ENCODE assay signal across 16 cellular contexts in genomic region chr10:124609698-124610097, GRCh38.
"Had no signal": no experiment of that assay in that cellular context is flagged by ENCODE, and none has a peak within 500 bp of the region (broad histone marks: within the 10 kb centered on the region; RNA-seq: fewer than 3 reads in every experiment).

No MANE protein-coding gene starts in this region.

- H3K36me3 Mint-ChIP-seq: activated naive CD8-positive, alpha-beta T cell treated with anti-CD3 and anti-CD28 coated beads, Interleukin-2, amount 10 ng/mL, durations not matched to agents 7 days and 5 days; natural killer cell had no signal

- H3K27ac ChIP-seq: colonic mucosa, epithelial cell of prostate, gastroesophageal sphincter, lower lobe of right lung, sigmoid colon, thyroid gland had no signal

- H3K4me1 ChIP-seq: colonic mucosa had no signal

- H3K27ac Mint-ChIP-seq: activated CD4-positive, alpha-beta memory T cell treated with anti-CD3 and anti-CD28 coated beads, Interleukin-2, amount 10 ng/mL, durations not matched to agents 7 days and 5 days; activated naive CD8-positive, alpha-beta T cell treated with anti-CD3 and anti-CD28 coated beads, Interleukin-2, amount 10 ng/mL, durations not matched to agents 7 days and 5 days; activated T-cell treated with anti-CD3 and anti-CD28 coated beads, Interleukin-2, amount 50 U/mL, for 72 hours had no signal

- ATAC-seq: activated T-cell treated with anti-CD3 and anti-CD28 coated beads, Interleukin-2, amount 50 U/mL, for 72 hours; gastroesophageal sphincter; lower lobe of right lung; natural killer cell had no signal

- H3K36me3 ChIP-seq: colonic mucosa, gastroesophageal sphincter, lower lobe of right lung, sigmoid colon, thyroid gland had no signal

- H3K9me3 ChIP-seq: colonic mucosa, gastroesophageal sphincter, lower lobe of right lung, sigmoid colon, thyroid gland had no signal

- DNase-seq: activated CD4-positive, alpha-beta memory T cell treated with anti-CD3 and anti-CD28 coated beads, Interleukin-2, amount 10 ng/mL, durations not matched to agents 7 days and 5 days; activated CD4-positive, alpha-beta T cell treated with anti-CD3 and anti-CD28 coated beads for 1 hour; activated gamma-delta T cell treated with Interleukin-2 at 50 U/mL for 16 hours; activated naive CD8-positive, alpha-beta T cell treated with anti-CD3 and anti-CD28 coated beads, Interleukin-2, amount 10 ng/mL, durations not matched to agents 7 days and 5 days; activated T-cell treated with anti-CD3 and anti-CD28 coated beads, Interleukin-2, amount 50 U/mL, for 72 hours; colonic mucosa; effector memory CD4-positive, alpha-beta T cell; lower lobe of right lung; natural killer cell; sigmoid colon; stimulated activated CD4-positive, alpha-beta T cell treated with anti-CD3 and anti-CD28 coated beads, Interleukin-12 subunit alpha, Interleukin-12 subunit beta, amount 100 ng/mL, for 4 hours; stimulated activated naive CD8-positive, alpha-beta T cell treated with anti-CD3 and anti-CD28 coated beads, Interleukin-15, amount 100 ng/mL, for 72 hours; SW 1271; thyroid gland had no signal

- H3K27me3 Mint-ChIP-seq: activated CD4-positive, alpha-beta memory T cell treated with anti-CD3 and anti-CD28 coated beads, Interleukin-2, amount 10 ng/mL, durations not matched to agents 7 days and 5 days; activated naive CD8-positive, alpha-beta T cell treated with anti-CD3 and anti-CD28 coated beads, Interleukin-2, amount 10 ng/mL, durations not matched to agents 7 days and 5 days; stimulated activated naive CD8-positive, alpha-beta T cell treated with anti-CD3 and anti-CD28 coated beads, Interleukin-15, amount 100 ng/mL, for 72 hours had no signal

- H3K4me3 ChIP-seq: colonic mucosa, gastroesophageal sphincter, lower lobe of right lung, sigmoid colon, thyroid gland had no signal

- H3K4me3 Mint-ChIP-seq: activated CD4-positive, alpha-beta memory T cell treated with anti-CD3 and anti-CD28 coated beads, Interleukin-2, amount 10 ng/mL, durations not matched to agents 7 days and 5 days; activated naive CD8-positive, alpha-beta T cell treated with anti-CD3 and anti-CD28 coated beads, Interleukin-2, amount 10 ng/mL, durations not matched to agents 7 days and 5 days; activated T-cell treated with anti-CD3 and anti-CD28 coated beads, Interleukin-2, amount 50 U/mL, for 72 hours; natural killer cell; stimulated activated naive CD8-positive, alpha-beta T cell treated with anti-CD3 and anti-CD28 coated beads, Interleukin-15, amount 100 ng/mL, for 72 hours had no signal

- H3K9me3 Mint-ChIP-seq: activated CD4-positive, alpha-beta memory T cell treated with anti-CD3 and anti-CD28 coated beads, Interleukin-2, amount 10 ng/mL, durations not matched to agents 7 days and 5 days; activated naive CD8-positive, alpha-beta T cell treated with anti-CD3 and anti-CD28 coated beads, Interleukin-2, amount 10 ng/mL, durations not matched to agents 7 days and 5 days; activated T-cell treated with anti-CD3 and anti-CD28 coated beads, Interleukin-2, amount 50 U/mL, for 72 hours; natural killer cell; stimulated activated naive CD8-positive, alpha-beta T cell treated with anti-CD3 and anti-CD28 coated beads, Interleukin-15, amount 100 ng/mL, for 72 hours had no signal

- H3K27me3 ChIP-seq: colonic mucosa, gastroesophageal sphincter, sigmoid colon, thyroid gland had no signal
